In the genomic region with DNA sequence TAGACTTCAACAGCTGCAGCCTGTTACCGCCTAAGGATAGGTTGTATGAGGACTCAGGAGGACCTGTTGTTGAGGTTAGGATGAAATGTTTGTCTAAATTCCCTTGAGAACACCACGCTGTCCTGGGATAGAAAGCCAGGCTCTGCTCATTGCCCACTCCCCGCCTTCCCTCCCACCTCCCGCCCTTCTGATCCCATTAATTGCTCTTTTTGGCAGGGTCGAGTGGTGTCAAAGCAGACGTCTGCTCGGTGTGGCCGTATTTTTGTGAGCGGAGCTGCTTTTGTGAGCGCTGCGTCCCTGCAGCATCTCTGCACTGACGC, we compare ENCODE assay signal across 9 cellular contexts.
DNase-seq lines count a peak whose midpoint lies in the region; ATAC-seq, FAIRE-seq and TF ChIP-seq lines count a peak whose summit lies in the region.
"Had no signal": no experiment of that assay in that cellular context is flagged by ENCODE, and none has a peak within 500 bp of the region (broad histone marks: within the 10 kb centered on the region; RNA-seq: fewer than 3 reads in every experiment).

No MANE protein-coding gene starts in this region.

- DNase-seq in Jurkat, Clone E6-1 (ENCODE audit: low read depth, low spot score) = no peak
- DNase-seq in colonic mucosa = no peak
- no peak for DNase-seq in naive B cell
- no peak for DNase-seq in SKM-1 (lab: John Stamatoyannopoulos, UW; ENCODE audit: unreplicated experiment)
- no peak for DNase-seq in urothelium cell line (ENCODE audit: low spot score)
- DNase-seq in NOMO-1 treated with DMSO at 0.1 percent for 48 hours (lab: John Stamatoyannopoulos, UW; ENCODE audit: unreplicated experiment) = no peak

- intact Hi-C loops in colonic mucosa (cut with DNase I) = no loop called here

- no peaks in the 10 kb centered on the region for H3K79me2 ChIP-seq in ACC112 (ENCODE audit: control insufficient read depth, insufficient read depth, low read length, unreplicated experiment)

- peaks cover 0 to 7% (median 3%) of the 10 kb centered on the region in 7 donors for H3K9me3 Mint-ChIP-seq in naive B cell

- H3K36me3 ChIP-seq in ACC112 (ENCODE audit: insufficient read depth, low read length) (no peaks in the 10 kb centered on the region), colonic mucosa (no peaks in the 10 kb centered on the region)

- H3K27ac Mint-ChIP-seq in naive B cell = no peak overlapping the region

- H3K4me1 Mint-ChIP-seq in naive B cell = peaks cover 14 to 17% (median 16%) of the 10 kb centered on the region in 3 donors

- H3K27me3 Mint-ChIP-seq in naive B cell = peaks cover 49 to 82% (median 63%) of the 10 kb centered on the region in 3 donors

- H3K9ac ChIP-seq in colonic mucosa (ENCODE audit: low read depth in 2 of 2, low read length in 2 of 2) = peak overlapping the region; percentile 53 to 64

- no peak for TF ChIP-seq CTCF in colonic mucosa (IDR thresholded peaks at IDR 0.05)

- H3K4me1 ChIP-seq in ACC112 (ENCODE audit: control insufficient read depth, insufficient read depth, low read length, unreplicated experiment) (peaks cover 9% of the 10 kb centered on the region), colonic mucosa (no peaks in the 10 kb centered on the region)

- peak overlapping the region in 5 of 8 donors; percentile 30 to 77 (median 50) for H3K4me3 Mint-ChIP-seq in naive B cell

- no peak for ATAC-seq in naive B cell (ENCODE audit: low read depth in 2 of 2)
- ATAC-seq in HG03520 (IDR thresholded peaks at IDR 0.05; ENCODE audit: unreplicated experiment) = no peak

- no peak for FAIRE-seq in urothelium cell line (lab: Jason Lieb, UNC)
- FAIRE-seq: TTC549 had no signal

- no peaks in the 10 kb centered on the region for H3K36me3 Mint-ChIP-seq in naive B cell

- H3K27me3 ChIP-seq in ACC112 (ENCODE audit: insufficient read depth, low read length) (no peaks in the 10 kb centered on the region), colonic mucosa (no peaks in the 10 kb centered on the region)

- peak overlapping the region; percentile 79 for H3K4me3 ChIP-seq in ACC112 (ENCODE audit: low read depth, low read length)
- H3K4me3 ChIP-seq in Jurkat, Clone E6-1 (ENCODE audit: low read length) = peak overlapping the region; percentile 51
- H3K4me3 ChIP-seq in colonic mucosa = peak overlapping the region; percentile 61

- H3K27ac ChIP-seq in ACC112 (ENCODE audit: low read depth, low read length) = peak overlapping the region; percentile 42; the same call in 1 of the 2 replicates
- peak overlapping the region; percentile 92 for H3K27ac ChIP-seq in colonic mucosa

- no peaks in the 10 kb centered on the region for H3K9me3 ChIP-seq in colonic mucosa

- H2AFZ ChIP-seq in ACC112 (ENCODE audit: low read length, unreplicated experiment) = peak overlapping the region; percentile 68
